ENCODE assay signal across 8 cellular contexts in genomic region chr2:20650880-20651730, GRCh38. TPM values are rescaled to one million over a fixed set of nuclear protein-coding genes. Genes with fewer than 3 reads are reported as not detected.
DNase-seq lines count a peak whose midpoint lies in the region; ATAC-seq, FAIRE-seq and TF ChIP-seq lines count a peak whose summit lies in the region.

HS1BP3 (minus strand) TSS chr2:20651098; CDS start chr2:20651063, 35 bp downstream.

- POLR2A ChIA-PET in activated CD8-positive, alpha-beta T cell treated with anti-CD3 and anti-CD28 coated beads for 36 hours (lab: Charles Lee): interaction anchor here (0.7 to 2.6 kb wide), 10 partner anchors 8 to 298 kb away, joined by 3 to 14 read pairs (median 3); partner anchors contain the start of genes LDAH and RHOB

- peak within 1 kb of the TSS; percentile 93 to 97 (median 95) for H3K27ac Mint-ChIP-seq in CD14-positive monocyte
- H3K27ac Mint-ChIP-seq in activated CD8-positive, alpha-beta T cell treated with anti-CD3 and anti-CD28 coated beads for 36 hours: peak within 1 kb of the TSS; percentile 85

- peak; percentile 82 for DNase-seq in CD14-positive monocyte (ENCODE audit: low spot score)
- peak; percentile 93 for DNase-seq in GM19239 (ENCODE audit: insufficient read length, low spot score)
- peak; percentile 78 for DNase-seq in NCI-H774 (lab: John Stamatoyannopoulos, UW)
- DNase-seq in activated CD8-positive, alpha-beta T cell treated with anti-CD3 and anti-CD28 coated beads for 36 hours: peak; percentile 85
- DNase-seq in effector CD4-positive, alpha-beta T cell: peak; percentile 84
- peak; percentile 92 for DNase-seq in medulla oblongata (ENCODE audit: extremely low spot score)
- DNase-seq in stimulated activated CD8-positive, alpha-beta memory T cell treated with anti-CD3 and anti-CD28 coated beads, Interleukin-12 subunit alpha, Interleukin-12 subunit beta, amount 100 ng/mL, for 24 hours (ENCODE audit: extremely low read depth): peak; percentile 71

- peaks cover 0 to 5% (median 1%) of the 10 kb centered on the region in 7 donors for H3K9me3 Mint-ChIP-seq in CD14-positive monocyte
- H3K9me3 Mint-ChIP-seq in activated CD8-positive, alpha-beta T cell treated with anti-CD3 and anti-CD28 coated beads for 36 hours: no peaks in the 10 kb centered on the region

- peaks cover 3 to 4% (median 3%) of the 10 kb centered on the region in 3 donors for H3K27me3 Mint-ChIP-seq in CD14-positive monocyte (ENCODE audit: low read depth in 3 of 3)
- H3K27me3 Mint-ChIP-seq in activated CD8-positive, alpha-beta T cell treated with anti-CD3 and anti-CD28 coated beads for 36 hours: no peaks in the 10 kb centered on the region

- peak; percentile 97 for TF ChIP-seq CTCF in CD14-positive monocyte (IDR thresholded peaks at IDR 0.05)
- peak; percentile 83 for TF ChIP-seq CTCF in activated CD8-positive, alpha-beta T cell treated with anti-CD3 and anti-CD28 coated beads for 36 hours (IDR thresholded peaks at IDR 0.05)

- ATAC-seq in HG03442 (IDR thresholded peaks at IDR 0.05; ENCODE audit: unreplicated experiment): peak; percentile 92
- peak; percentile 97 for ATAC-seq in activated CD8-positive, alpha-beta T cell treated with anti-CD3 and anti-CD28 coated beads for 36 hours

- H3K36me3 Mint-ChIP-seq in CD14-positive monocyte: peaks cover 14 to 27% of the 10 kb centered on the region in 2 donors
- H3K36me3 Mint-ChIP-seq in activated CD8-positive, alpha-beta T cell treated with anti-CD3 and anti-CD28 coated beads for 36 hours (ENCODE audit: low read depth): no peaks in the 10 kb centered on the region

- CTCF ChIA-PET in activated CD8-positive, alpha-beta T cell treated with anti-CD3 and anti-CD28 coated beads for 36 hours (lab: Charles Lee): interaction anchor here (0.6 to 5.6 kb wide), 33 partner anchors 9 to 545 kb away, joined by 3 to 46 read pairs (median 4); partner anchors contain the start of gene RHOB

- peaks cover 49% of the 10 kb centered on the region for H3K4me1 Mint-ChIP-seq in CD14-positive monocyte
- H3K4me1 Mint-ChIP-seq in activated CD8-positive, alpha-beta T cell treated with anti-CD3 and anti-CD28 coated beads for 36 hours (ENCODE audit: low read depth): peaks cover 17% of the 10 kb centered on the region

- intact Hi-C loops in CD14-positive monocyte (cut with micrococcal nuclease): loop anchor here in 1 of 2 donors (10.0 kb wide), 1 partner anchor 746 kb away; the partner anchor contains the start of gene TTC32
- intact Hi-C loops in activated CD8-positive, alpha-beta T cell treated with anti-CD3 and anti-CD28 coated beads for 36 hours (cut with micrococcal nuclease): no loop called here

- peak; percentile 80 for FAIRE-seq in GM19239 (lab: Jason Lieb, UNC)

- H3K4me3 Mint-ChIP-seq in CD14-positive monocyte: peak within 1 kb of the TSS; percentile 88 to 99
- peak within 1 kb of the TSS; percentile 77 for H3K4me3 Mint-ChIP-seq in activated CD8-positive, alpha-beta T cell treated with anti-CD3 and anti-CD28 coated beads for 36 hours

RNA-seq across cellular contexts. Expression of gene HS1BP3, which starts in this region (rescaled TPM):
- 10 to 100 TPM; 45.4 to 48.9 TPM for polyA plus RNA-seq in CD14-positive monocyte
- total RNA-seq in activated CD8-positive, alpha-beta T cell treated with anti-CD3 and anti-CD28 coated beads for 36 hours: 1 to 10 TPM; 6.5 to 7.9 TPM

Comparison
In these comparisons a context has a peak if more than half of its experiments do, and no peak if none do; other contexts are left out.
1. Peak in every context shown above with its lines: DNase-seq and ATAC-seq.